In genomic region chr11:118807800-118808778, GRCh38 we compare ENCODE assay signal across 21 cellular contexts. TPM values are rescaled to one million over a fixed set of nuclear protein-coding genes. Genes with fewer than 3 reads are reported as not detected.
DNase-seq lines count a peak whose midpoint lies in the region; ATAC-seq and TF ChIP-seq lines count a peak whose summit lies in the region.
"Had no signal": no experiment of that assay in that cellular context is flagged by ENCODE, and none has a peak within 500 bp of the region (broad histone marks: within the 10 kb centered on the region; RNA-seq: fewer than 3 reads in every experiment).

No MANE protein-coding gene starts in this region.

- H3K27ac ChIP-seq in HEK293 (ENCODE audit: extremely low read depth, low read depth, low read length) (no peak overlapping the region), left lung (no peak overlapping the region)
- H3K27ac ChIP-seq: PC-9, RWPE1 had no signal

- no peaks in the 10 kb centered on the region for H3K4me1 ChIP-seq in HEK293 (ENCODE audit: control insufficient read depth, insufficient read depth, low read length)
- no peaks in the 10 kb centered on the region for H3K4me1 ChIP-seq in left lung

- H3K4me3 Mint-ChIP-seq in activated CD8-positive, alpha-beta T cell treated with anti-CD3 and anti-CD28 coated beads for 36 hours, result no peak overlapping the region
- no peak overlapping the region for H3K4me3 Mint-ChIP-seq in memory B cell
- H3K4me3 Mint-ChIP-seq in stimulated activated naive CD8-positive, alpha-beta T cell treated with anti-CD3 and anti-CD28 coated beads, Interleukin-15, Interleukin-2, amounts not matched to agents 100 ng/mL and 50 ng/mL, for 24 hours, result no peak overlapping the region
- H3K4me3 Mint-ChIP-seq: CD14-positive monocyte had no signal

- intact Hi-C loops in activated CD8-positive, alpha-beta T cell treated with anti-CD3 and anti-CD28 coated beads for 36 hours (cut with micrococcal nuclease), result no loop called here
- intact Hi-C loops in left lung (cut with DNase I), result no loop called here

- H3K27me3 ChIP-seq in left lung, result no peaks in the 10 kb centered on the region

- H3K9me3 Mint-ChIP-seq in activated CD8-positive, alpha-beta T cell treated with anti-CD3 and anti-CD28 coated beads for 36 hours, result no peaks in the 10 kb centered on the region
- no peaks in the 10 kb centered on the region for H3K9me3 Mint-ChIP-seq in memory B cell
- no peaks in the 10 kb centered on the region for H3K9me3 Mint-ChIP-seq in stimulated activated naive CD8-positive, alpha-beta T cell treated with anti-CD3 and anti-CD28 coated beads, Interleukin-15, Interleukin-2, amounts not matched to agents 100 ng/mL and 50 ng/mL, for 24 hours

- H3K27ac Mint-ChIP-seq in activated CD8-positive, alpha-beta T cell treated with anti-CD3 and anti-CD28 coated beads for 36 hours, result peak overlapping the region; percentile 9
- H3K27ac Mint-ChIP-seq in memory B cell, result peak overlapping the region; percentile 58
- H3K27ac Mint-ChIP-seq in stimulated activated naive CD8-positive, alpha-beta T cell treated with anti-CD3 and anti-CD28 coated beads, Interleukin-15, Interleukin-2, amounts not matched to agents 100 ng/mL and 50 ng/mL, for 24 hours, result peak overlapping the region; percentile 61
- H3K27ac Mint-ChIP-seq: CD14-positive monocyte had no signal

- no peaks in the 10 kb centered on the region for H3K9me3 ChIP-seq in HEK293 (ENCODE audit: control insufficient read depth, insufficient read depth, low read depth, low read length)
- H3K9me3 ChIP-seq in left lung, result no peaks in the 10 kb centered on the region

- DNase-seq in activated CD8-positive, alpha-beta T cell treated with anti-CD3 and anti-CD28 coated beads for 36 hours, result peak; percentile 27
- DNase-seq in memory B cell (ENCODE audit: low spot score in 2 of 2) (no peak), GDM1 (lab: John Stamatoyannopoulos, UW) (no peak), left lung (no peak)
- DNase-seq: ACHN, AML-193, COR-L47, DMS153, KBM-7, NCI-H1417, NCI-H1930, NCI-H526, PC-9, SIG-M5 had no signal

- H3K36me3 ChIP-seq in HEK293 (ENCODE audit: control insufficient read depth in 2 of 2, insufficient read depth in 1 of 2, low read length in 2 of 2) (no peaks in the 10 kb centered on the region), left lung (no peaks in the 10 kb centered on the region)

- POLR2A ChIA-PET in HEK293 (lab: Yijun Ruan, JAX), result no interaction called here
- POLR2A ChIA-PET in activated CD8-positive, alpha-beta T cell treated with anti-CD3 and anti-CD28 coated beads for 36 hours (lab: Charles Lee), result interaction anchor here (1.3 kb wide), 1 partner anchor 16 kb away, joined by 3 read pairs; no protein-coding TSS in a partner anchor

- no peaks in the 10 kb centered on the region for H3K36me3 Mint-ChIP-seq in activated CD8-positive, alpha-beta T cell treated with anti-CD3 and anti-CD28 coated beads for 36 hours (ENCODE audit: low read depth)
- no peaks in the 10 kb centered on the region for H3K36me3 Mint-ChIP-seq in memory B cell
- H3K36me3 Mint-ChIP-seq in stimulated activated naive CD8-positive, alpha-beta T cell treated with anti-CD3 and anti-CD28 coated beads, Interleukin-15, Interleukin-2, amounts not matched to agents 100 ng/mL and 50 ng/mL, for 24 hours (ENCODE audit: low read depth), result no peaks in the 10 kb centered on the region
- H3K36me3 Mint-ChIP-seq: CD14-positive monocyte had no signal

- H3K27me3 Mint-ChIP-seq in activated CD8-positive, alpha-beta T cell treated with anti-CD3 and anti-CD28 coated beads for 36 hours, result no peaks in the 10 kb centered on the region
- no peaks in the 10 kb centered on the region for H3K27me3 Mint-ChIP-seq in memory B cell
- no peaks in the 10 kb centered on the region for H3K27me3 Mint-ChIP-seq in stimulated activated naive CD8-positive, alpha-beta T cell treated with anti-CD3 and anti-CD28 coated beads, Interleukin-15, Interleukin-2, amounts not matched to agents 100 ng/mL and 50 ng/mL, for 24 hours

- H3K4me3 ChIP-seq in HEK293 (ENCODE audit: low read depth, low read length) (no peak overlapping the region), left lung (no peak overlapping the region)
- H3K4me3 ChIP-seq: GM12878, PC-9 had no signal

- peak; percentile 80 for ATAC-seq in activated CD8-positive, alpha-beta T cell treated with anti-CD3 and anti-CD28 coated beads for 36 hours
- ATAC-seq in memory B cell (ENCODE audit: low read depth), result peak; percentile 53
- no peak for ATAC-seq in left lung
- ATAC-seq in GM18517 (IDR thresholded peaks at IDR 0.05; ENCODE audit: unreplicated experiment), result no peak
- ATAC-seq: GM12878, SK-N-SH treated with all-trans-retinoic acid at 6 μM for 48 hours had no signal

- peaks cover 10% of the 10 kb centered on the region for H3K4me1 Mint-ChIP-seq in activated CD8-positive, alpha-beta T cell treated with anti-CD3 and anti-CD28 coated beads for 36 hours (ENCODE audit: low read depth)
- H3K4me1 Mint-ChIP-seq in memory B cell, result peaks cover 34% of the 10 kb centered on the region
- peaks cover 18% of the 10 kb centered on the region for H3K4me1 Mint-ChIP-seq in stimulated activated naive CD8-positive, alpha-beta T cell treated with anti-CD3 and anti-CD28 coated beads, Interleukin-15, Interleukin-2, amounts not matched to agents 100 ng/mL and 50 ng/mL, for 24 hours (ENCODE audit: low read depth)

- TF ChIP-seq CTCF in HEK293 (tag by site-specific recombination; IDR thresholded peaks at IDR 0.05), result no peak
- no peak for TF ChIP-seq CTCF in activated CD8-positive, alpha-beta T cell treated with anti-CD3 and anti-CD28 coated beads for 36 hours (IDR thresholded peaks at IDR 0.05)
- TF ChIP-seq CTCF in left lung (IDR thresholded peaks at IDR 0.05), result no peak

- CTCF ChIA-PET in HEK293 (lab: Yijun Ruan, JAX), result no interaction called here
- CTCF ChIA-PET in activated CD8-positive, alpha-beta T cell treated with anti-CD3 and anti-CD28 coated beads for 36 hours (lab: Charles Lee), result no interaction called here

TF ChIP-seq in HEK293, 187 proteins besides CTCF, POLR2A, EP300 and RAD21:
- TF ChIP-seq ZNF146 (tag by site-specific recombination; IDR thresholded peaks at IDR 0.05), result peak; percentile 60
- TF ChIP-seq, protein P1, sequence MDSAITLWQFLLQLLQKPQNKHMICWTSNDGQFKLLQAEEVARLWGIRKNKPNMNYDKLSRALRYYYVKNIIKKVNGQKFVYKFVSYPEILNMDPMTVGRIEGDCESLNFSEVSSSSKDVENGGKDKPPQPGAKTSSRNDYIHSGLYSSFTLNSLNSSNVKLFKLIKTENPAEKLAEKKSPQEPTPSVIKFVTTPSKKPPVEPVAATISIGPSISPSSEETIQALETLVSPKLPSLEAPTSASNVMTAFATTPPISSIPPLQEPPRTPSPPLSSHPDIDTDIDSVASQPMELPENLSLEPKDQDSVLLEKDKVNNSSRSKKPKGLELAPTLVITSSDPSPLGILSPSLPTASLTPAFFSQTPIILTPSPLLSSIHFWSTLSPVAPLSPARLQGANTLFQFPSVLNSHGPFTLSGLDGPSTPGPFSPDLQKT (IDR thresholded peaks at IDR 0.05; ENCODE audit: borderline replicate concordance, low read depth, low read length), result no peak

RNA-seq across cellular contexts. Expression of gene DDX6, which starts 17.1 kb away (rescaled TPM):
- total RNA-seq in activated CD8-positive, alpha-beta T cell treated with anti-CD3 and anti-CD28 coated beads for 36 hours, result 100 to 1,000 TPM; 155 to 158 TPM
- 100 to 1,000 TPM; 105 to 117 TPM for total RNA-seq in left lung

Comparison
In these comparisons a context has a peak if more than half of its experiments do, and no peak if none do; other contexts are left out.
1. ATAC-seq: peak in activated CD8-positive, alpha-beta T cell treated with anti-CD3 and anti-CD28 coated beads for 36 hours (single experiment) and memory B cell (single experiment); none in left lung (single experiment) and GM18517 (single experiment).
2. H3K27ac Mint-ChIP-seq: peak in every context shown above with its lines; median percentile 61 in stimulated activated naive CD8-positive, alpha-beta T cell treated with anti-CD3 and anti-CD28 coated beads, Interleukin-15, Interleukin-2, amounts not matched to agents 100 ng/mL and 50 ng/mL, for 24 hours; 58 in memory B cell; 9 in activated CD8-positive, alpha-beta T cell treated with anti-CD3 and anti-CD28 coated beads for 36 hours.